Comparison of ENCODE assay signal across 26 cellular contexts in genomic region chr6:154542747-154543146, GRCh38. TPM values are rescaled to one million over a fixed set of nuclear protein-coding genes. Genes with fewer than 3 reads are reported as not detected.
A peak's percentile ranks its signal among the peaks of the same experiment; 100 is the strongest.
DNase-seq lines count a peak whose midpoint lies in the region; ATAC-seq and TF ChIP-seq lines count a peak whose summit lies in the region.
"Had no signal": no experiment of that assay in that cellular context is flagged by ENCODE, and none has a peak within 500 bp of the region (broad histone marks: within the 10 kb centered on the region; RNA-seq: fewer than 3 reads in every experiment).

No MANE protein-coding gene starts in this region.

- intact Hi-C loops in transverse colon (cut with DNase I; ENCODE audit: low total_unique reads) = no loop called here

- TF ChIP-seq CTCF in nephron progenitor cell (IDR thresholded peaks at IDR 0.05) (no peak), transverse colon (IDR thresholded peaks at IDR 0.05) (no peak)

- WGBS in iPS DF 6.9 (ENCODE audit: insufficient coverage, insufficient read length) = no CpG with 5 or more reads among the region's 5 CpGs
- 85 to 93% methylated on average over 5 of the region's 5 CpGs for WGBS in transverse colon (ENCODE audit: low coverage in 1 of 2), 2 donors

- peak overlapping the region; percentile 83 for H3K27ac Mint-ChIP-seq in nephron progenitor cell
- no peak overlapping the region for H3K27ac Mint-ChIP-seq in activated CD8-positive, alpha-beta T cell treated with anti-CD3 and anti-CD28 coated beads, Interleukin-2, amount 10 ng/mL, durations not matched to agents 7 days and 5 days
- H3K27ac Mint-ChIP-seq: activated naive CD8-positive, alpha-beta T cell; CD14-positive monocyte; naive thymus-derived CD4-positive, alpha-beta T cell; T-helper 2 cell treated with Interferon-gamma antibody and Interleukin-4, amounts not matched to agents 5 μg/mL and 100 μg/mL, for 36 hours had no signal

- H3K36me3 ChIP-seq in iPS DF 6.9 (ENCODE audit: control insufficient read depth, insufficient read depth, low read length) (no peaks in the 10 kb centered on the region), transverse colon (no peaks in the 10 kb centered on the region), MG63 (no peaks in the 10 kb centered on the region)
- H3K36me3 ChIP-seq: gastrocnemius medialis, left lung, Peyer's patch had no signal

- peaks cover 55% of the 10 kb centered on the region for H3K4me1 Mint-ChIP-seq in nephron progenitor cell
- H3K4me1 Mint-ChIP-seq in activated CD8-positive, alpha-beta T cell treated with anti-CD3 and anti-CD28 coated beads, Interleukin-2, amount 10 ng/mL, durations not matched to agents 7 days and 5 days (ENCODE audit: low read depth) = no peaks in the 10 kb centered on the region
- H3K4me1 Mint-ChIP-seq: CD14-positive monocyte; naive thymus-derived CD4-positive, alpha-beta T cell had no signal

- H3K4me3 ChIP-seq in iPS DF 6.9 (ENCODE audit: low read length) (no peak overlapping the region), transverse colon (no peak overlapping the region), MG63 (no peak overlapping the region)
- H3K4me3 ChIP-seq: gastrocnemius medialis, left lung, Peyer's patch, skin epidermis had no signal

- in situ Hi-C loops in transverse colon (cut with MboI; ENCODE audit: low pct_ligation_motif_present in 1 of 4, low pct_unique_long_range_greater_than_20kb in 1 of 4, low sequenced_read_pairs in 3 of 4) = no loop called here

- POLR2A ChIA-PET in activated CD8-positive, alpha-beta T cell treated with anti-CD3 and anti-CD28 coated beads, Interleukin-2, amount 10 ng/mL, durations not matched to agents 7 days and 5 days (lab: Charles Lee) = no interaction called here

- no peak for TF ChIP-seq POLR2A in transverse colon (IDR thresholded peaks at IDR 0.05)

- H3K4me1 ChIP-seq in iPS DF 6.9 (ENCODE audit: control insufficient read depth, insufficient read depth, low read length) (no peaks in the 10 kb centered on the region), transverse colon (peaks cover 0 to 15% (median 3%) of the 10 kb centered on the region in 4 donors)
- H3K4me1 ChIP-seq: gastrocnemius medialis, left lung had no signal

- peak overlapping the region; percentile 33 for H3K4me3 Mint-ChIP-seq in nephron progenitor cell
- H3K4me3 Mint-ChIP-seq in activated CD8-positive, alpha-beta T cell treated with anti-CD3 and anti-CD28 coated beads, Interleukin-2, amount 10 ng/mL, durations not matched to agents 7 days and 5 days = no peak overlapping the region
- H3K4me3 Mint-ChIP-seq: activated naive CD8-positive, alpha-beta T cell; CD14-positive monocyte; naive thymus-derived CD4-positive, alpha-beta T cell; T-helper 2 cell treated with Interferon-gamma antibody and Interleukin-4, amounts not matched to agents 5 μg/mL and 100 μg/mL, for 36 hours had no signal

- H3K27me3 ChIP-seq in iPS DF 6.9 (ENCODE audit: control insufficient read depth, insufficient read depth, low read length) (no peaks in the 10 kb centered on the region), transverse colon (no peaks in the 10 kb centered on the region), MG63 (no peaks in the 10 kb centered on the region)
- H3K27me3 ChIP-seq: gastrocnemius medialis, left lung, Peyer's patch had no signal

- DNase-seq in ELF-1 (ENCODE audit: low read depth, low spot score) (peak; percentile 88), NCI-H146 (lab: John Stamatoyannopoulos, UW) (peak; percentile 84), iPS DF 6.9 (ENCODE audit: low read depth, low spot score) (peak; percentile 67), nephron progenitor cell (peak; percentile 18), transverse colon (no peak), CD1c-positive myeloid dendritic cell (ENCODE audit: extremely low spot score) (no peak), MG63 (no peak)
- no peak for DNase-seq in activated CD8-positive, alpha-beta T cell treated with anti-CD3 and anti-CD28 coated beads, Interleukin-2, amount 10 ng/mL, durations not matched to agents 7 days and 5 days
- DNase-seq: 8988T; activated CD8-positive, alpha-beta memory T cell treated with anti-CD3 and anti-CD28 coated beads for 24 hours; activated effector memory CD4-positive, alpha-beta T cell treated with anti-CD3 and anti-CD28 coated beads, Interleukin-2, amount 50 U/mL, for 16 hours; anterior cingulate cortex; gastrocnemius medialis; left lung; MV-4-11; naive thymus-derived CD4-positive, alpha-beta T cell; NCI-H1436; NCI-H2107; NCI-H345; Peyer's patch; SHP77 treated with DMSO at 0.1 percent for 48 hours; stimulated activated naive CD4-positive, alpha-beta T cell had no signal

- no peak for ATAC-seq in activated CD8-positive, alpha-beta T cell treated with anti-CD3 and anti-CD28 coated beads, Interleukin-2, amount 10 ng/mL, durations not matched to agents 7 days and 5 days
- ATAC-seq: gastrocnemius medialis; left lung; naive thymus-derived CD4-positive, alpha-beta T cell had no signal

- CTCF ChIA-PET in activated CD8-positive, alpha-beta T cell treated with anti-CD3 and anti-CD28 coated beads, Interleukin-2, amount 10 ng/mL, durations not matched to agents 7 days and 5 days (lab: Charles Lee) = no interaction called here

- TF ChIP-seq EP300 in transverse colon (IDR thresholded peaks at IDR 0.05; ENCODE audit: low read depth) = no peak

- no peaks in the 10 kb centered on the region for H3K9me3 ChIP-seq in iPS DF 6.9 (ENCODE audit: control insufficient read depth, insufficient read depth, low read length)
- H3K9me3 ChIP-seq in transverse colon = no peaks in the 10 kb centered on the region
- no peaks in the 10 kb centered on the region for H3K9me3 ChIP-seq in MG63
- H3K9me3 ChIP-seq: gastrocnemius medialis, left lung, Peyer's patch had no signal

- H3K9me3 Mint-ChIP-seq in nephron progenitor cell = peaks cover 4% of the 10 kb centered on the region
- no peaks in the 10 kb centered on the region for H3K9me3 Mint-ChIP-seq in activated CD8-positive, alpha-beta T cell treated with anti-CD3 and anti-CD28 coated beads, Interleukin-2, amount 10 ng/mL, durations not matched to agents 7 days and 5 days (ENCODE audit: insufficient read depth)
- H3K9me3 Mint-ChIP-seq: T-helper 2 cell treated with Interferon-gamma antibody and Interleukin-4, amounts not matched to agents 5 μg/mL and 100 μg/mL, for 36 hours had no signal

- H3K36me3 Mint-ChIP-seq in nephron progenitor cell (ENCODE audit: low read depth) = no peaks in the 10 kb centered on the region
- H3K36me3 Mint-ChIP-seq in activated CD8-positive, alpha-beta T cell treated with anti-CD3 and anti-CD28 coated beads, Interleukin-2, amount 10 ng/mL, durations not matched to agents 7 days and 5 days (ENCODE audit: low read depth) = no peaks in the 10 kb centered on the region
- H3K36me3 Mint-ChIP-seq: CD14-positive monocyte; naive thymus-derived CD4-positive, alpha-beta T cell had no signal

- no peaks in the 10 kb centered on the region for H3K27me3 Mint-ChIP-seq in nephron progenitor cell (ENCODE audit: low read depth, poor library complexity)
- H3K27me3 Mint-ChIP-seq in activated CD8-positive, alpha-beta T cell treated with anti-CD3 and anti-CD28 coated beads, Interleukin-2, amount 10 ng/mL, durations not matched to agents 7 days and 5 days (ENCODE audit: low read depth) = no peaks in the 10 kb centered on the region
- H3K27me3 Mint-ChIP-seq: activated naive CD8-positive, alpha-beta T cell; naive thymus-derived CD4-positive, alpha-beta T cell had no signal

- H3K27ac ChIP-seq in iPS DF 6.9 (ENCODE audit: low read length) (no peak overlapping the region), transverse colon (no peak overlapping the region)
- H3K27ac ChIP-seq: gastrocnemius medialis, left lung, Peyer's patch, skin epidermis had no signal

RNA-seq across cellular contexts. Expression of gene CNKSR3, which starts 32.3 kb away (rescaled TPM):
- 10 to 100 TPM in 3 of 4 donors, 1 to 10 TPM in 1; 4.0 to 27.3 (median 16.9) TPM for total RNA-seq in transverse colon
- not detected for total RNA-seq in activated CD8-positive, alpha-beta T cell treated with anti-CD3 and anti-CD28 coated beads, Interleukin-2, amount 10 ng/mL, durations not matched to agents 7 days and 5 days
- 12.1 and 29.2 TPM in 2 replicates for total RNA-seq in MG63 (2014; rRNA removed; shearing (Covaris generic); ENCODE audit: low replicate concordance)

Comparison
In these comparisons a context has a peak if more than half of its experiments do, and no peak if none do; other contexts are left out.
1. DNase-seq: peak in ELF-1 (single experiment), NCI-H146 (single experiment), iPS DF 6.9 (single experiment) and nephron progenitor cell (single experiment); none in transverse colon (single experiment), activated CD8-positive, alpha-beta T cell treated with anti-CD3 and anti-CD28 coated beads, Interleukin-2, amount 10 ng/mL, durations not matched to agents 7 days and 5 days (single experiment), CD1c-positive myeloid dendritic cell (single experiment) and MG63 (single experiment).
2. RNA of gene CNKSR3, which starts 32.3 kb away (total RNA-seq): 4.0 to 27.3 TPM in transverse colon and 12.1 to 29.2 TPM in MG63; not detected in activated CD8-positive, alpha-beta T cell treated with anti-CD3 and anti-CD28 coated beads, Interleukin-2, amount 10 ng/mL, durations not matched to agents 7 days and 5 days; every median in the first group is over 4 times any median in the second.